Comparison of ENCODE assay signal across 9 cellular contexts in genomic region chr2:218387369-218388194, GRCh38. TPM values are rescaled to one million over a fixed set of nuclear protein-coding genes. Genes with fewer than 3 reads are reported as not detected.
A peak's percentile ranks its signal among the peaks of the same experiment; 100 is the strongest.
DNase-seq lines count a peak whose midpoint lies in the region; ATAC-seq, FAIRE-seq and TF ChIP-seq lines count a peak whose summit lies in the region.
"Had no signal": no experiment of that assay in that cellular context is flagged by ENCODE, and none has a peak within 500 bp of the region (broad histone marks: within the 10 kb centered on the region; RNA-seq: fewer than 3 reads in every experiment).

No MANE protein-coding gene starts in this region.

- ATAC-seq in K562 (peak; percentile 49), HG02759 (IDR thresholded peaks at IDR 0.05; ENCODE audit: unreplicated experiment) (no peak), GM21360 (IDR thresholded peaks at IDR 0.05; ENCODE audit: unreplicated experiment) (no peak)

- no peak for TF ChIP-seq CTCF in K562 (IDR thresholded peaks at IDR 0.05 in 2 of 3, conservative IDR thresholded peaks at IDR 0.05 in 1 of 3; ENCODE audit: insufficient read depth in 2 of 3, low read depth in 1 of 3, low read length in 3 of 3)

- H3K9me1 ChIP-seq in K562 (ENCODE audit: control insufficient read depth, insufficient read depth, low read length): no peaks in the 10 kb centered on the region

- no peak overlapping the region for H3K4me3 ChIP-seq in K562

- H3K4me2 ChIP-seq in K562 (ENCODE audit: insufficient read depth, low read length): no peak overlapping the region

- H3K79me2 ChIP-seq in K562 (ENCODE audit: control insufficient read depth, insufficient read depth, low read length): no peaks in the 10 kb centered on the region

- H2AFZ ChIP-seq in K562 (ENCODE audit: low read depth, low read length): no peak overlapping the region

- BruUV-seq in K562 (replicated peaks; lab: Mats Ljungman, UMichigan): no TSS peak

- CTCF ChIA-PET in K562 (lab: Yijun Ruan, JAX; ENCODE audit: low intra/inter-chr PET ratio): no interaction called here

- H3K36me3 ChIP-seq in K562 (ENCODE audit: control insufficient read depth, insufficient read depth, low read length): no peaks in the 10 kb centered on the region

- TF ChIP-seq POLR2A in K562 (conservative IDR thresholded peaks at IDR 0.05): no peak

- no peak for FAIRE-seq in K562 (lab: Jason Lieb, UNC)

- no peak overlapping the region for H3K27ac ChIP-seq in K562 (ENCODE audit: extremely low read depth, low read depth, low read length)
- H3K27ac ChIP-seq: epithelial cell of prostate had no signal

- H3K4me1 ChIP-seq in K562 (replicated peaks in 1 of 2; ENCODE audit: control insufficient read depth in 2 of 2, insufficient read depth in 2 of 2, low read length in 2 of 2): peaks cover 7 to 20% of the 10 kb centered on the region in 2 experiments; a peak in 4 of 5 replicates

- H3K9me3 ChIP-seq in K562 (replicated peaks; ENCODE audit: control insufficient read depth, insufficient read depth, low read depth, low read length): no peaks in the 10 kb centered on the region

- 65% methylated on average over 23 of the region's 38 CpGs for WGBS in K562 (ENCODE audit: insufficient coverage, low coverage, missing lambda C conversion rate)

- H4K20me1 ChIP-seq in K562 (replicated peaks; ENCODE audit: control insufficient read depth, insufficient read depth, low read length): no peaks in the 10 kb centered on the region

- no peaks in the 10 kb centered on the region for H3K27me3 ChIP-seq in K562 (ENCODE audit: control insufficient read depth in 2 of 2, insufficient read depth in 2 of 2, low read length in 2 of 2)

- intact Hi-C loops in K562 (cut with micrococcal nuclease): no loop called here

- TF ChIP-seq EP300 in K562 (IDR thresholded peaks at IDR 0.05; ENCODE audit: low read length): no peak

- DNase-seq in DMS 273 treated with DMSO at 0.1 percent for 48 hours (lab: John Stamatoyannopoulos, UW) (peak; percentile 15), NCI-H2029 (lab: John Stamatoyannopoulos, UW) (peak; percentile 87), K562 (ENCODE audit: extremely low read depth in 1 of 4, low spot score in 3 of 4) (no peak), iPS-NIHi7 (ENCODE audit: extremely low spot score) (peak; percentile 87), smooth muscle cell of the brain vasculature (ENCODE audit: low read depth, low spot score) (peak; percentile 54), NCI-H1930 (lab: John Stamatoyannopoulos, UW) (no peak)

- H3K9ac ChIP-seq in K562 (ENCODE audit: insufficient read depth in 1 of 2, low read depth in 2 of 2, low read length in 2 of 2): peak overlapping the region in 1 of 2 experiments; percentile 2; a peak in 2 of 4 replicates

- TF ChIP-seq RAD21 in K562 (CRISPR knock-in tag; conservative IDR thresholded peaks at IDR 0.05 in 1 of 2, IDR thresholded peaks at IDR 0.05 in 1 of 2): no peak

- POLR2A ChIA-PET in K562 (lab: Yijun Ruan, JAX): interaction anchor here (0.7 to 1.2 kb wide), 2 partner anchors 54 to 183 kb away, joined by 3 to 5 read pairs; no protein-coding TSS in a partner anchor

- in situ Hi-C loops in K562 (cut with MboI): no loop called here

TF ChIP-seq in K562, 482 proteins besides CTCF, POLR2A, EP300 and RAD21 (continues in another document):
- TF ChIP-seq NFIC (IDR thresholded peaks at IDR 0.05): peak; percentile 88

RNA-seq across cellular contexts. Expression of gene SLC11A1, which starts 5.5 kb away (rescaled TPM):
- 1.4 and 5.9 TPM in 2 replicates for total RNA-seq in K562 (2011; cell fraction: chromatin; rRNA removed; ENCODE audit: low replicate concordance)
- 4.3 and 4.5 TPM in 2 replicates for total RNA-seq in K562 (2011; cell fraction: nucleolus; rRNA removed)
- total RNA-seq in K562 (2011; cell fraction: nucleoplasm; rRNA removed): 3.5 and 4.8 TPM in 2 replicates
- total RNA-seq in K562 (2014; rRNA removed) (0.98 and 1.0 TPM in 2 replicates), K562 (2014; rRNA removed; fragmentation: Illumina TruSeq; extraction: Trizol) (0.32 and 0.65 TPM in 2 replicates), K562 (2015; rRNA removed; fragmentation: Illumina TruSeq; extraction: Trizol) (0.83 and 1.1 TPM in 2 replicates), K562 (2021) (1.2 and 1.6 TPM in 2 replicates)
- polyA plus RNA-seq in K562 (2011; rRNA removed) (0.54 and 0.64 TPM in 2 replicates), K562 (2014; fragmentation: Illumina TruSeq; extraction: Trizol) (0.40 and 0.43 TPM in 2 replicates), K562 (2014; fragmentation: Nextera tagmentation; extraction: Ambion mirVana) (under 1 TPM; 0.35 to 0.51 TPM), K562 (2014; rRNA removed) (0.69 and 0.99 TPM in 2 replicates)
- polyA plus RNA-seq in K562 (2011; cell fraction: cytosol; rRNA removed): 0.53 and 1.2 TPM in 2 replicates
- polyA plus RNA-seq in K562 (2011; cell fraction: nucleus; rRNA removed): 1.8 and 2.6 TPM in 2 replicates
- 1.7 and 2.7 TPM in 2 replicates for polyA plus RNA-seq in K562 (2012)
- polyA minus RNA-seq in K562 (2011; rRNA and poly(A)+ RNA removed): 1.3 TPM in 2 replicates
- 0.95 and 1.2 TPM in 2 replicates for polyA minus RNA-seq in K562 (2011; cell fraction: cytosol; rRNA and poly(A)+ RNA removed)
- polyA minus RNA-seq in K562 (2011; cell fraction: nucleus; rRNA and poly(A)+ RNA removed): 6.3 and 7.7 TPM in 2 replicates

RNA-seq across cellular contexts. Expression of gene CTDSP1, which starts 12.1 kb away (rescaled TPM):
- total RNA-seq in K562 (2011; cell fraction: chromatin; rRNA removed; ENCODE audit: low replicate concordance): 51.1 and 151 TPM in 2 replicates
- total RNA-seq in K562 (2011; cell fraction: nucleolus; rRNA removed): 120 and 129 TPM in 2 replicates
- total RNA-seq in K562 (2011; cell fraction: nucleoplasm; rRNA removed): 71.7 and 74.3 TPM in 2 replicates
- total RNA-seq in K562 (2014; rRNA removed) (50.8 and 65.8 TPM in 2 replicates), K562 (2014; rRNA removed; fragmentation: Illumina TruSeq; extraction: Trizol) (13.6 and 21.0 TPM in 2 replicates), K562 (2015; rRNA removed; fragmentation: Illumina TruSeq; extraction: Trizol) (45.8 and 45.9 TPM in 2 replicates), K562 (2021) (67.9 and 74.8 TPM in 2 replicates)
- polyA plus RNA-seq in K562 (2011; rRNA removed) (51.1 and 61.8 TPM in 2 replicates), K562 (2014; fragmentation: Illumina TruSeq; extraction: Trizol) (44.8 and 59.8 TPM in 2 replicates), K562 (2014; fragmentation: Nextera tagmentation; extraction: Ambion mirVana) (1 to 10 TPM; 2.4 to 3.4 TPM), K562 (2014; rRNA removed) (71.5 and 72.9 TPM in 2 replicates)
- 63.2 and 111 TPM in 2 replicates for polyA plus RNA-seq in K562 (2011; cell fraction: cytosol; rRNA removed)
- 140 and 333 TPM in 2 replicates for polyA plus RNA-seq in K562 (2011; cell fraction: nucleus; rRNA removed)
- 57.2 and 78.1 TPM in 2 replicates for polyA plus RNA-seq in K562 (2012)
- 22.3 and 32.5 TPM in 2 replicates for polyA minus RNA-seq in K562 (2011; rRNA and poly(A)+ RNA removed)
- 34.5 and 39.1 TPM in 2 replicates for polyA minus RNA-seq in K562 (2011; cell fraction: cytosol; rRNA and poly(A)+ RNA removed)
- polyA minus RNA-seq in K562 (2011; cell fraction: nucleus; rRNA and poly(A)+ RNA removed): 70.4 and 70.7 TPM in 2 replicates

RNA-seq across cellular contexts. Expression of gene CATIP, which starts 30.9 kb away (rescaled TPM):
- not detected in 2 replicates for total RNA-seq in K562 (2011; cell fraction: chromatin; rRNA removed; ENCODE audit: low replicate concordance)
- not detected in 2 replicates for total RNA-seq in K562 (2011; cell fraction: nucleolus; rRNA removed)
- 1.2 TPM in 1 of 2 replicates, not detected in the other for total RNA-seq in K562 (2011; cell fraction: nucleoplasm; rRNA removed)
- total RNA-seq in K562 (2014; rRNA removed): not detected in 2 replicates
- total RNA-seq in K562 (2014; rRNA removed; fragmentation: Illumina TruSeq; extraction: Trizol): not detected in 2 replicates
- total RNA-seq in K562 (2015; rRNA removed; fragmentation: Illumina TruSeq; extraction: Trizol): not detected in 2 replicates
- total RNA-seq in K562 (2021): not detected in 2 replicates
- polyA plus RNA-seq in K562 (2011; rRNA removed): not detected in 2 replicates
- polyA plus RNA-seq in K562 (2011; cell fraction: cytosol; rRNA removed): not detected in 2 replicates
- 0.17 TPM in 1 of 2 replicates, not detected in the other for polyA plus RNA-seq in K562 (2011; cell fraction: nucleus; rRNA removed)
- 0.18 and 0.37 TPM in 2 replicates for polyA plus RNA-seq in K562 (2012)
- polyA plus RNA-seq in K562 (2014; fragmentation: Illumina TruSeq; extraction: Trizol): not detected in 2 replicates
- polyA plus RNA-seq in K562 (2014; fragmentation: Nextera tagmentation; extraction: Ambion mirVana): under 1 TPM; 0.06 to 0.08 TPM
- 0.09 TPM in 1 of 2 replicates, not detected in the other for polyA plus RNA-seq in K562 (2014; rRNA removed)
- not detected in 2 replicates for polyA minus RNA-seq in K562 (2011; rRNA and poly(A)+ RNA removed)
- not detected in 2 replicates for polyA minus RNA-seq in K562 (2011; cell fraction: cytosol; rRNA and poly(A)+ RNA removed)
- polyA minus RNA-seq in K562 (2011; cell fraction: nucleus; rRNA and poly(A)+ RNA removed): not detected in 2 replicates

RNA-seq across cellular contexts. Expression of gene VIL1, which starts 31.3 kb away (rescaled TPM):
- 1.4 and 2.1 TPM in 2 replicates for total RNA-seq in K562 (2011; cell fraction: chromatin; rRNA removed; ENCODE audit: low replicate concordance)
- 0.79 and 1.2 TPM in 2 replicates for total RNA-seq in K562 (2011; cell fraction: nucleolus; rRNA removed)
- total RNA-seq in K562 (2011; cell fraction: nucleoplasm; rRNA removed): 0.44 and 1.4 TPM in 2 replicates
- 1.7 and 2.6 TPM in 2 replicates for total RNA-seq in K562 (2014; rRNA removed)
- total RNA-seq in K562 (2014; rRNA removed; fragmentation: Illumina TruSeq; extraction: Trizol): 1.1 and 1.2 TPM in 2 replicates
- total RNA-seq in K562 (2015; rRNA removed; fragmentation: Illumina TruSeq; extraction: Trizol): 0.51 and 0.75 TPM in 2 replicates
- total RNA-seq in K562 (2021): 2.4 and 2.7 TPM in 2 replicates
- 0.46 and 0.63 TPM in 2 replicates for polyA plus RNA-seq in K562 (2011; rRNA removed)
- 0.35 and 1.5 TPM in 2 replicates for polyA plus RNA-seq in K562 (2011; cell fraction: cytosol; rRNA removed)
- polyA plus RNA-seq in K562 (2011; cell fraction: nucleus; rRNA removed): 0.84 and 2.7 TPM in 2 replicates
- polyA plus RNA-seq in K562 (2012): 0.54 and 0.72 TPM in 2 replicates
- polyA plus RNA-seq in K562 (2014; fragmentation: Illumina TruSeq; extraction: Trizol): 1.2 and 2.0 TPM in 2 replicates
- under 1 TPM; 0.62 to 0.73 TPM for polyA plus RNA-seq in K562 (2014; fragmentation: Nextera tagmentation; extraction: Ambion mirVana)
- polyA plus RNA-seq in K562 (2014; rRNA removed): 1.9 and 3.7 TPM in 2 replicates
- 0.60 and 1.7 TPM in 2 replicates for polyA minus RNA-seq in K562 (2011; rRNA and poly(A)+ RNA removed)
- polyA minus RNA-seq in K562 (2011; cell fraction: cytosol; rRNA and poly(A)+ RNA removed): 0.57 and 1.2 TPM in 2 replicates
- 0.27 and 0.33 TPM in 2 replicates for polyA minus RNA-seq in K562 (2011; cell fraction: nucleus; rRNA and poly(A)+ RNA removed)

Comparison
In these comparisons a context has a peak if more than half of its experiments do, and no peak if none do; other contexts are left out.
1. DNase-seq: peak in DMS 273 treated with DMSO at 0.1 percent for 48 hours (single experiment), NCI-H2029 (single experiment), iPS-NIHi7 (single experiment) and smooth muscle cell of the brain vasculature (single experiment); none in K562 (0 of 4) and NCI-H1930 (0 of 2).